8 cellular contexts compared by ENCODE assay signal in the genomic region with DNA sequence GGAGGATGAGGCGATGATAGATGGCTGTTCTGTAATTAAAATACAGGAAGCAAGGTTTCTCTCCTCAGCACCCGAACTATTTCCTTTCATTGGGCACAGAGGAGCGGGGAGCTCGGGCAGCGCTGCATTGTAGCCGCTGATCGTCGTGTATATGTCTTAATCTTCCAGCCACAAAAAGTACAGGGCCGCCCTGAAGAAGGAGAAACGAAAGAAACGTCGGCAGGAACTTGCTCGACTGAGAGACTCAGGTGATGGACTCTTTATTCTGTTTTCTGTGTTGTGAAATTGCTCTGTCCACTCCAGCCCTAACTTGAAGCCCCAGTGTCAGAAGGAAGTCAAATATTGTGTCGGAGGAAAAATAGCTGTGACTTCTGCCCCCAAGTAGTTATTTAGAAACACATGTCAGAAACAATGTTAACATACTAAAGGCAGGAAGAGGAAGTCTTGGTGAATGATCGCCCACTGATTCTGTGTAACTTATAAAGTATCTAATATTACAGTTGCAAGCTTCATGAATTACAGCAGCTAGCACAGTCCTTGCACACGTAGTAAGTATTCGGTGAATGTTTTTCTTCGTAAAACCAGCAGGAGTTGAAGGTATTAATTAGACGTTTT. TPM values are rescaled to one million over a fixed set of nuclear protein-coding genes. Genes with fewer than 3 reads are reported as not detected.
DNase-seq lines count a peak whose midpoint lies in the region; ATAC-seq and TF ChIP-seq lines count a peak whose summit lies in the region.

No MANE protein-coding gene starts in this region.

- intact Hi-C loops in sigmoid colon (cut with DNase I), result loop anchor here (1.0 kb wide), 3 partner anchors 54 to 104 kb away; no protein-coding TSS in a partner anchor

- ATAC-seq in HG03025 (IDR thresholded peaks at IDR 0.05; ENCODE audit: low FRiP score, unreplicated experiment), result peak; percentile 24

- TF ChIP-seq CTCF in sigmoid colon (IDR thresholded peaks at IDR 0.05), result no peak

- WGBS in sigmoid colon, 2 donors, result 1 to 2% methylated on average over 19 of the region's 19 CpGs

- H3K36me3 ChIP-seq in SJCRH30, result peaks cover 21% of the 10 kb centered on the region
- H3K36me3 ChIP-seq in sigmoid colon, result no peaks in the 10 kb centered on the region

- H3K4me1 ChIP-seq in SJCRH30, result peaks cover 7% of the 10 kb centered on the region
- peaks cover 0 to 23% (median 4%) of the 10 kb centered on the region in 4 donors for H3K4me1 ChIP-seq in sigmoid colon

- no peak for TF ChIP-seq POLR2A in sigmoid colon (IDR thresholded peaks at IDR 0.05)

- H3K27ac ChIP-seq in SJCRH30, result peak overlapping the region; percentile 66
- H3K27ac ChIP-seq in sigmoid colon, result peak overlapping the region; percentile 80 to 90 (median 84)

- DNase-seq in NCI-H146 (lab: John Stamatoyannopoulos, UW) (peak; percentile 45), NCI-H146 treated with DMSO at 0.1 percent for 48 hours (lab: John Stamatoyannopoulos, UW; ENCODE audit: unreplicated experiment) (no peak), SJCRH30 (no peak), glomerular visceral epithelial cell (ENCODE audit: extremely low spot score) (peak; percentile 0), sigmoid colon (no peak), NCI-H1092 (lab: John Stamatoyannopoulos, UW) (no peak)
- DNase-seq in stimulated activated CD4-positive, alpha-beta T cell treated with anti-CD3 and anti-CD28 coated beads, Interleukin-15, amount 100 ng/mL, for 24 hours, result no peak

- H3K4me3 ChIP-seq in SJCRH30, result peak overlapping the region; percentile 83
- H3K4me3 ChIP-seq in sigmoid colon, result peak overlapping the region; percentile 59 to 88 (median 63)

- H3K9me3 ChIP-seq in SJCRH30 (replicated peaks) (no peaks in the 10 kb centered on the region), sigmoid colon (no peaks in the 10 kb centered on the region)

- H3K27me3 ChIP-seq in SJCRH30 (no peaks in the 10 kb centered on the region), sigmoid colon (no peaks in the 10 kb centered on the region)

- no peak for TF ChIP-seq EP300 in sigmoid colon (IDR thresholded peaks at IDR 0.05)

RNA-seq across cellular contexts. Expression of a gene that starts 0.6 kb away (rescaled TPM):
- total RNA-seq in SJCRH30 (2014; rRNA removed; shearing (Covaris generic)), result 7.3 and 10.6 TPM in 2 replicates
- total RNA-seq in sigmoid colon, result 10 to 100 TPM in 2 of 4 donors, 1 to 10 TPM in 2; 6.8 to 13.8 (median 11.8) TPM
- polyA plus RNA-seq in sigmoid colon, result 10 to 100 TPM in 2 of 3 donors, 1 to 10 TPM in 1; 8.6 to 15.6 (median 12.6) TPM

RNA-seq across cellular contexts. Expression of a gene that starts 52.8 kb away (rescaled TPM):
- total RNA-seq in SJCRH30 (2014; rRNA removed; shearing (Covaris generic)), result 4.0 and 5.0 TPM in 2 replicates
- total RNA-seq in sigmoid colon, result 1 to 10 TPM; 3.9 to 8.6 (median 7.1) TPM
- 1 to 10 TPM in 2 of 3 donors, under 1 TPM in 1; 0.46 to 3.4 (median 1.8) TPM for polyA plus RNA-seq in sigmoid colon

Comparison
In these comparisons a context has a peak if more than half of its experiments do, and no peak if none do; other contexts are left out.
1. DNase-seq: peak in NCI-H146 (single experiment) and glomerular visceral epithelial cell (single experiment); none in NCI-H146 treated with DMSO at 0.1 percent for 48 hours (single experiment), SJCRH30 (0 of 2), sigmoid colon (single experiment), stimulated activated CD4-positive, alpha-beta T cell treated with anti-CD3 and anti-CD28 coated beads, Interleukin-15, amount 100 ng/mL, for 24 hours (single experiment) and NCI-H1092 (single experiment).